In genomic region chr4:140144050-140144449, GRCh38 we compare ENCODE assay signal across 15 cellular contexts. TPM values are rescaled to one million over a fixed set of nuclear protein-coding genes. Genes with fewer than 3 reads are reported as not detected.
DNase-seq lines count a peak whose midpoint lies in the region; ATAC-seq and TF ChIP-seq lines count a peak whose summit lies in the region.
"Had no signal": no experiment of that assay in that cellular context is flagged by ENCODE, and none has a peak within 500 bp of the region (broad histone marks: within the 10 kb centered on the region; RNA-seq: fewer than 3 reads in every experiment).

No MANE protein-coding gene starts in this region.

- no peak overlapping the region for H3K27ac Mint-ChIP-seq in CD4-positive, alpha-beta T cell
- H3K27ac Mint-ChIP-seq: GM23338 had no signal

- intact Hi-C loops in CD4-positive, alpha-beta T cell (cut with DNase I, micrococcal nuclease) = loop anchor here in 1 of 2 experiments (5.0 kb wide), 1 partner anchor 47 kb away; no protein-coding TSS in a partner anchor
- intact Hi-C loops in lower leg skin (cut with DNase I; ENCODE audit: low total_unique reads) = no loop called here

- H4K5ac ChIP-seq in mesendoderm (ENCODE audit: low read length) = no peak overlapping the region

- H3K36me3 Mint-ChIP-seq in CD4-positive, alpha-beta T cell (ENCODE audit: low read depth) = no peaks in the 10 kb centered on the region
- H3K36me3 Mint-ChIP-seq: CD4-positive, CD25-positive, alpha-beta regulatory T cell had no signal

- H4K91ac ChIP-seq in neuronal stem cell (ENCODE audit: low read depth, low read length, poor library complexity) = no peak overlapping the region

- DNase-seq in CD4-positive, alpha-beta T cell = no peak
- no peak for DNase-seq in left lobe of liver (ENCODE audit: low spot score)
- DNase-seq in neuronal stem cell (ENCODE audit: low spot score) = no peak
- DNase-seq in hepatic stellate cell (ENCODE audit: low spot score) = no peak
- DNase-seq in mesendoderm = no peak
- DNase-seq in lower leg skin (ENCODE audit: low spot score in 2 of 2) = no peak
- DNase-seq: C1 segment of cervical spinal cord; Calu3; CD4-positive, CD25-positive, alpha-beta regulatory T cell; COR-L47; DMS53; DND-41; H9 had no signal

- H3K36me3 ChIP-seq in neuronal stem cell (replicated peaks in 1 of 2; ENCODE audit: control insufficient read depth in 2 of 2, insufficient read depth in 2 of 2, low read length in 2 of 2) (no peaks in the 10 kb centered on the region), mesendoderm (ENCODE audit: control insufficient read depth, insufficient read depth, low read length) (no peaks in the 10 kb centered on the region)

- peak overlapping the region; percentile 46 for H3K4me3 Mint-ChIP-seq in CD4-positive, alpha-beta T cell
- H3K4me3 Mint-ChIP-seq: GM23338, H9 had no signal

- POLR2A ChIA-PET in CD4-positive, alpha-beta T cell (lab: Charles Lee) = interaction anchor here (0.6 to 2.1 kb wide), 4 partner anchors 10 to 313 kb away, joined by 3 to 7 read pairs (median 5); partner anchors contain the start of gene MAML3

- no peak overlapping the region for H3K18ac ChIP-seq in neuronal stem cell (ENCODE audit: low read length)
- H3K18ac ChIP-seq in mesendoderm (ENCODE audit: low read length) = no peak overlapping the region

- H3K56ac ChIP-seq in mesendoderm (ENCODE audit: low read length) = no peak overlapping the region

- no peak overlapping the region for H3K27ac ChIP-seq in CD4-positive, alpha-beta T cell (ENCODE audit: low read depth, low read length)
- H3K27ac ChIP-seq in neuronal stem cell (replicated peaks; ENCODE audit: low read length) (no peak overlapping the region), mesendoderm (ENCODE audit: low read depth, low read length) (no peak overlapping the region)

- no CpG with 5 or more reads among the region's 5 CpGs for WGBS in neuronal stem cell (ENCODE audit: extremely low coverage in 2 of 2, insufficient read length in 2 of 2, insufficient replicate concordance in 1 of 2), 2 donors
- no CpG with 5 or more reads among the region's 5 CpGs for WGBS in mesendoderm (ENCODE audit: extremely low coverage, insufficient coverage, low lambda C conversion rate)
- WGBS in lower leg skin, 2 donors = 93 to 99% methylated on average over 5 of the region's 5 CpGs

- H2AFZ ChIP-seq in neuronal stem cell (ENCODE audit: low read length) = no peak overlapping the region

- H3K4me2 ChIP-seq in neuronal stem cell (ENCODE audit: insufficient read depth, low read length, poor library complexity, severe bottlenecking) (no peak overlapping the region), mesendoderm (ENCODE audit: low read length) (no peak overlapping the region)

- H3K27me3 Mint-ChIP-seq in CD4-positive, alpha-beta T cell = no peaks in the 10 kb centered on the region

- H3K27me3 ChIP-seq in CD4-positive, alpha-beta T cell (ENCODE audit: control insufficient read depth, insufficient read depth, low read length) = no peaks in the 10 kb centered on the region
- H3K27me3 ChIP-seq in neuronal stem cell (ENCODE audit: control insufficient read depth in 3 of 3, insufficient read depth in 3 of 3, low read depth in 1 of 3, low read length in 3 of 3) (no peaks in the 10 kb centered on the region), mesendoderm (ENCODE audit: insufficient read depth, low read length, poor library complexity) (no peaks in the 10 kb centered on the region)

- H3K4me1 ChIP-seq in neuronal stem cell (ENCODE audit: control insufficient read depth in 2 of 2, insufficient read depth in 1 of 2, low read depth in 1 of 2, low read length in 2 of 2) (peaks cover 2 to 8% of the 10 kb centered on the region in 2 donors), mesendoderm (ENCODE audit: control insufficient read depth, low read depth, low read length) (no peaks in the 10 kb centered on the region)

- CTCF ChIA-PET in CD4-positive, alpha-beta T cell (lab: Charles Lee) = interaction anchor here (0.7 kb wide), 1 partner anchor 68 kb away, joined by 3 read pairs; no protein-coding TSS in a partner anchor

- H4K8ac ChIP-seq in neuronal stem cell (ENCODE audit: low read depth, low read length) (no peak overlapping the region), mesendoderm (ENCODE audit: low read depth, low read length) (no peak overlapping the region)

- H3K4me1 Mint-ChIP-seq in CD4-positive, alpha-beta T cell (ENCODE audit: low read depth) = peaks cover 24% of the 10 kb centered on the region

- no peak overlapping the region for H2BK5ac ChIP-seq in neuronal stem cell (ENCODE audit: low read length)
- H2BK5ac ChIP-seq in mesendoderm (ENCODE audit: low read length) = no peak overlapping the region

- H3K4me3 ChIP-seq in neuronal stem cell (ENCODE audit: low read length in 2 of 2) (no peak overlapping the region), mesendoderm (ENCODE audit: low read length) (no peak overlapping the region), lower leg skin (ENCODE audit: low read depth, poor library complexity, severe bottlenecking) (no peak overlapping the region)
- H3K4me3 ChIP-seq: GM23338 had no signal

- ATAC-seq in CD4-positive, alpha-beta T cell (ENCODE audit: poor library complexity) = no peak
- peak; percentile 68 for ATAC-seq in left lobe of liver
- ATAC-seq: GM23338, HCT116 had no signal

- peaks cover 3% of the 10 kb centered on the region for H3K79me1 ChIP-seq in neuronal stem cell (ENCODE audit: low read depth, low read length)
- peaks cover 13% of the 10 kb centered on the region for H3K79me1 ChIP-seq in mesendoderm (ENCODE audit: low read length)

- no peak overlapping the region for H2BK120ac ChIP-seq in neuronal stem cell (ENCODE audit: low read depth, low read length)
- no peak overlapping the region for H2BK120ac ChIP-seq in mesendoderm (ENCODE audit: low read depth, low read length)

- H3K9me3 ChIP-seq in CD4-positive, alpha-beta T cell (ENCODE audit: control insufficient read depth, low read length) = no peaks in the 10 kb centered on the region
- H3K9me3 ChIP-seq in neuronal stem cell (replicated peaks in 1 of 2; ENCODE audit: control insufficient read depth in 2 of 2, insufficient read depth in 1 of 2, low read depth in 1 of 2, low read length in 2 of 2) = no peaks in the 10 kb centered on the region

- TF ChIP-seq CTCF in CD4-positive, alpha-beta T cell (IDR thresholded peaks at IDR 0.05) = no peak
- no peak for TF ChIP-seq CTCF in lower leg skin (IDR thresholded peaks at IDR 0.05)

- H2AK5ac ChIP-seq in neuronal stem cell (ENCODE audit: low read depth, low read length) (peak overlapping the region; percentile 38), mesendoderm (ENCODE audit: low read length) (no peak overlapping the region)

- no peak overlapping the region for H3K14ac ChIP-seq in neuronal stem cell (ENCODE audit: low read length)

- H3K23ac ChIP-seq in neuronal stem cell (ENCODE audit: low read depth, low read length, poor library complexity) (no peak overlapping the region), mesendoderm (ENCODE audit: low read length) (no peak overlapping the region)

- H3K9ac ChIP-seq in neuronal stem cell (ENCODE audit: low read depth, low read length, poor library complexity) = no peak overlapping the region
- H3K9ac ChIP-seq in mesendoderm (ENCODE audit: low read length) = no peak overlapping the region

- H3K79me2 ChIP-seq in mesendoderm (ENCODE audit: control insufficient read depth, insufficient read depth, low read length) = peaks cover 25% of the 10 kb centered on the region

- H3K4ac ChIP-seq in neuronal stem cell (ENCODE audit: low read length) (no peak overlapping the region), mesendoderm (ENCODE audit: low read depth, low read length) (no peak overlapping the region)

- no peak for TF ChIP-seq POLR2A in lower leg skin (IDR thresholded peaks at IDR 0.05)

- H3K9me3 Mint-ChIP-seq in CD4-positive, alpha-beta T cell = no peaks in the 10 kb centered on the region
- H3K9me3 Mint-ChIP-seq: CD4-positive, CD25-positive, alpha-beta regulatory T cell; GM23338; H9 had no signal

- H2BK12ac ChIP-seq in neuronal stem cell (ENCODE audit: low read length) = no peak overlapping the region

- H2BK15ac ChIP-seq in neuronal stem cell (ENCODE audit: low read length) (no peak overlapping the region), mesendoderm (replicated peaks; ENCODE audit: low read depth) (no peak overlapping the region)

RNA-seq across cellular contexts. Expression of gene MAML3, which starts 9.9 kb away (rescaled TPM):
- total RNA-seq in CD4-positive, alpha-beta T cell = 1 to 10 TPM; 2.5 to 2.9 TPM
- 8.4 TPM for total RNA-seq in left lobe of liver
- polyA plus RNA-seq in neuronal stem cell (2013, experiment 1 of 2) = 12.3 TPM
- polyA plus RNA-seq in neuronal stem cell (2013, experiment 2 of 2) = 12.9 TPM
- polyA plus RNA-seq in mesendoderm (2013, experiment 1 of 2) = 19.2 TPM
- polyA plus RNA-seq in mesendoderm (2013, experiment 2 of 2) = 19.6 TPM
- total RNA-seq in lower leg skin = 10 to 100 TPM; 21.2 to 28.4 (median 22.1) TPM
